Comparison of ENCODE assay signal across 20 cellular contexts in the genomic region with DNA sequence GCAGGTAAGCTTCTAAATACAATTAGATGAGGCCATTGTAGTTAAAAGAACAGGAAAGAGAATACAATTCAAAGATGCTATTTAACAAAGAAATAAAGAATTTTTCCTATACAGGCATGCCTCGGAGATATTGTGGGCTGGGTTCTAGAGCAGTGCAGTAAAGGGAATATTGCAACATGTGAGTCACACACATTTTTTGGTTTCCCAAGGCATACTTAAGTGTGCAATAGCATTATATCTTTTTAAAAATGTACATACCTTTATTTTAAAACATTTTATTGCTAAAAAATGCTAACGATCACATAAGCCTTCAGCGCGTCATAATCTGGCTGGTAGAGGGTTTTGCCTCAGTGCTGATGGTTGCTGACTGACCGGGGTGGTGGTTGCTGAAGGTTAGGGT.
"Had no signal": no experiment of that assay in that cellular context is flagged by ENCODE, and none has a peak within 500 bp of the region (broad histone marks: within the 10 kb centered on the region; RNA-seq: fewer than 3 reads in every experiment).

No MANE protein-coding gene starts in this region.

- H3K27ac Mint-ChIP-seq: activated CD8-positive, alpha-beta memory T cell treated with anti-CD3 and anti-CD28 coated beads, Interleukin-2, amount 10 ng/mL, durations not matched to agents 7 days and 5 days; dendritic cell treated with granulocyte-macrophage colony-stimulating factor and Interleukin-4, amounts not matched to agents 40 ng/mL and 50 ng/mL, for 4 days; stimulated activated naive CD8-positive, alpha-beta T cell treated with anti-CD3 and anti-CD28 coated beads, Interleukin-15, Interleukin-2, amounts not matched to agents 100 ng/mL and 50 ng/mL, for 24 hours had no signal

- DNase-seq: activated CD4-positive, alpha-beta T cell treated with anti-CD3 and anti-CD28 coated beads for 1 hour; activated CD4-positive, alpha-beta T cell treated with anti-CD3 and anti-CD28 coated beads, Interleukin-2, amount 50 U/mL, for 48 hours; activated CD8-positive, alpha-beta memory T cell treated with anti-CD3 and anti-CD28 coated beads, Interleukin-2, amount 10 ng/mL, durations not matched to agents 7 days and 5 days; activated gamma-delta T cell treated with Interleukin-2 at 50 U/mL for 16 hours; activated T-cell treated with anti-CD3 and anti-CD28 coated beads, Interleukin-2, amount 50 U/mL, for 1 hour; aorta; cerebellar nuclear complex; effector CD8-positive, alpha-beta T cell; heart right ventricle; kidney glomerular epithelial cell; left ventricle myocardium inferior; mammary epithelial cell; midbrain; right cardiac atrium; uterus; WERI-Rb-1 had no signal

- H3K27me3 Mint-ChIP-seq: activated CD8-positive, alpha-beta memory T cell treated with anti-CD3 and anti-CD28 coated beads, Interleukin-2, amount 10 ng/mL, durations not matched to agents 7 days and 5 days; dendritic cell treated with granulocyte-macrophage colony-stimulating factor and Interleukin-4, amounts not matched to agents 40 ng/mL and 50 ng/mL, for 4 days; progenitor cell of endocrine pancreas; stimulated activated naive CD8-positive, alpha-beta T cell treated with anti-CD3 and anti-CD28 coated beads, Interleukin-15, Interleukin-2, amounts not matched to agents 100 ng/mL and 50 ng/mL, for 24 hours had no signal

- H3K4me3 Mint-ChIP-seq: activated CD8-positive, alpha-beta memory T cell treated with anti-CD3 and anti-CD28 coated beads, Interleukin-2, amount 10 ng/mL, durations not matched to agents 7 days and 5 days; dendritic cell treated with granulocyte-macrophage colony-stimulating factor and Interleukin-4, amounts not matched to agents 40 ng/mL and 50 ng/mL, for 4 days; neural crest cell; stimulated activated naive CD8-positive, alpha-beta T cell treated with anti-CD3 and anti-CD28 coated beads, Interleukin-15, Interleukin-2, amounts not matched to agents 100 ng/mL and 50 ng/mL, for 24 hours had no signal

- ATAC-seq: activated CD8-positive, alpha-beta memory T cell treated with anti-CD3 and anti-CD28 coated beads, Interleukin-2, amount 10 ng/mL, durations not matched to agents 7 days and 5 days; heart right ventricle; right cardiac atrium had no signal

- H3K9me3 Mint-ChIP-seq: dendritic cell treated with granulocyte-macrophage colony-stimulating factor and Interleukin-4, amounts not matched to agents 40 ng/mL and 50 ng/mL, for 4 days; neural crest cell; stimulated activated naive CD8-positive, alpha-beta T cell treated with anti-CD3 and anti-CD28 coated beads, Interleukin-15, Interleukin-2, amounts not matched to agents 100 ng/mL and 50 ng/mL, for 24 hours had no signal

- H3K4me1 Mint-ChIP-seq: neural crest cell had no signal
